In the genomic region with DNA sequence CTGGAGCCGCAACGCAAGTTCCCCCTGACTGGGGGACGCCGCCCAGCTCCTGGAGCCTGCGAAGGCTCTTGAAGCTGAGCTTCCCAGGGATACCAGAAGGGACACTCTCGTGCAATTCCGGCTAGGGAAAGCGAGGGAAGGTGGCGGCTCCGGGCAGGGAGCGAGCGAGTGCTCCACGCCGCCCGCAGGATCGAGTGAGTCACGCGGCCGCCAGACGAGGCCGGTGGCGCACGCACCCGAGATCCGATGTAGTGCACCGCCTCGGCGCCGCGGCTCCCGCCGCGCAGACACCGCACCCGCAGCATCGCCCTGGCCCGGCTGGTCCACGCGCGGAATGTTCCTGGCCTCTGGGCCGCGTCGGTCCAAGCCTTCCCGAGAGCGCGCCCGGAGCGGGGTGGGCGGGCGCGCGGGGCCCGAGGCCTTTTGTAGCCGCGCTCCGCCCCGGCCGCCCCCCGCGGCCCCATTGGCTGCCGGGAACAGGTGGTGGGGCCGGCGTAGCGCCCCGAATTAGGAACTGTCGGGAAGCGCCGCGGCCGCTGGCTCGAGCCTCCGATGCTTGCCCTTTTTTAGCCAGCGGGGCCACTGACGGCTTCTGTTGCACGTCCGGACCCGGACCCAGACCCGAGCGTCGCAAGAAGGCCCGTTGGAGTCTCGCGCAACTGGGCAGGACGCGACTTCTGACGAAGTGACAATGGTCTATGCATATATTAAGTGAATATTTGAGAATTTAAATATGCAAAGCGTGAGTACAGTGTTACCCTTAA, we compare ENCODE assay signal across 8 cellular contexts. TPM values are rescaled to one million over a fixed set of nuclear protein-coding genes. Genes with fewer than 3 reads are reported as not detected.
DNase-seq lines count a peak whose midpoint lies in the region; ATAC-seq lines count a peak whose summit lies in the region.

A gene with protein sequence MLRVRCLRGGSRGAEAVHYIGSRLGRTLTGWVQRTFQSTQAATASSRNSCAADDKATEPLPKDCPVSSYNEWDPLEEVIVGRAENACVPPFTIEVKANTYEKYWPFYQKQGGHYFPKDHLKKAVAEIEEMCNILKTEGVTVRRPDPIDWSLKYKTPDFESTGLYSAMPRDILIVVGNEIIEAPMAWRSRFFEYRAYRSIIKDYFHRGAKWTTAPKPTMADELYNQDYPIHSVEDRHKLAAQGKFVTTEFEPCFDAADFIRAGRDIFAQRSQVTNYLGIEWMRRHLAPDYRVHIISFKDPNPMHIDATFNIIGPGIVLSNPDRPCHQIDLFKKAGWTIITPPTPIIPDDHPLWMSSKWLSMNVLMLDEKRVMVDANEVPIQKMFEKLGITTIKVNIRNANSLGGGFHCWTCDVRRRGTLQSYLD (minus strand): TSS at position 396 of the 764 bp plus-strand sequence. CDS start 91 bp downstream, at position 305.

- DNase-seq in ELF-1 (ENCODE audit: low read depth, low spot score) (peak; percentile 81), HS-27A (ENCODE audit: low read depth) (peak; percentile 48), SKM-1 treated with dmso at 0.1 percent for 144 hours (lab: John Stamatoyannopoulos, UW; ENCODE audit: unreplicated experiment) (peak; percentile 65), astrocyte of the hippocampus (ENCODE audit: low read depth, low spot score) (peak; percentile 94), hypothalamus (lab: John Stamatoyannopoulos, UW) (peak in 50 of 51 donors; percentile 49 to 94 (median 81)), renal cortical epithelial cell (ENCODE audit: low read depth) (peak; percentile 66), HuH-7 (ENCODE audit: low spot score) (no peak)

- peak; percentile 84 for ATAC-seq in GM21381 (IDR thresholded peaks at IDR 0.05; ENCODE audit: unreplicated experiment)

RNA-seq across cellular contexts. Expression of the gene that starts here (rescaled TPM):
- 1.3 and 6.1 TPM in 2 replicates for total RNA-seq in renal cortical epithelial cell
